Comparison of ENCODE assay signal across 23 cellular contexts in genomic region chr2:190499273-190499672, GRCh38. TPM values are rescaled to one million over a fixed set of nuclear protein-coding genes. Genes with fewer than 3 reads are reported as not detected.
DNase-seq lines count a peak whose midpoint lies in the region; ATAC-seq and TF ChIP-seq lines count a peak whose summit lies in the region.
"Had no signal": no experiment of that assay in that cellular context is flagged by ENCODE, and none has a peak within 500 bp of the region (broad histone marks: within the 10 kb centered on the region; RNA-seq: fewer than 3 reads in every experiment).

No MANE protein-coding gene starts in this region.

- H3K4me1 Mint-ChIP-seq in activated CD4-positive, alpha-beta T cell treated with anti-CD3 and anti-CD28 coated beads for 36 hours: peaks cover 15% of the 10 kb centered on the region
- peaks cover 9% of the 10 kb centered on the region for H3K4me1 Mint-ChIP-seq in activated T-helper 17 cell treated with anti-CD3 and anti-CD28 coated beads, Interleukin-2, amount 50 U/mL, for 72 hours
- H3K4me1 Mint-ChIP-seq in glutamatergic neuron (ENCODE audit: low read depth, unreplicated experiment): peaks cover 7% of the 10 kb centered on the region

- intact Hi-C loops in activated CD4-positive, alpha-beta T cell treated with anti-CD3 and anti-CD28 coated beads for 36 hours (cut with DNase I, micrococcal nuclease): no loop called here
- intact Hi-C loops in upper lobe of right lung (cut with DNase I): no loop called here

- peaks cover 10% of the 10 kb centered on the region for H3K4me1 ChIP-seq in upper lobe of right lung

- H3K27me3 ChIP-seq in layer of hippocampus (ENCODE audit: control insufficient read depth, insufficient read depth, low read length) (no peaks in the 10 kb centered on the region), upper lobe of right lung (no peaks in the 10 kb centered on the region)

- no peaks in the 10 kb centered on the region for H3K27me3 Mint-ChIP-seq in activated CD4-positive, alpha-beta T cell treated with anti-CD3 and anti-CD28 coated beads for 36 hours
- no peaks in the 10 kb centered on the region for H3K27me3 Mint-ChIP-seq in activated T-helper 17 cell treated with anti-CD3 and anti-CD28 coated beads, Interleukin-2, amount 50 U/mL, for 72 hours
- H3K27me3 Mint-ChIP-seq in glutamatergic neuron (ENCODE audit: unreplicated experiment): no peaks in the 10 kb centered on the region
- H3K27me3 Mint-ChIP-seq: B cell had no signal

- peaks cover 59% of the 10 kb centered on the region for H3K36me3 Mint-ChIP-seq in activated CD4-positive, alpha-beta T cell treated with anti-CD3 and anti-CD28 coated beads for 36 hours (ENCODE audit: low read depth)
- H3K36me3 Mint-ChIP-seq in activated T-helper 17 cell treated with anti-CD3 and anti-CD28 coated beads, Interleukin-2, amount 50 U/mL, for 72 hours (ENCODE audit: low read depth): peaks cover 82% of the 10 kb centered on the region
- H3K36me3 Mint-ChIP-seq in glutamatergic neuron (ENCODE audit: unreplicated experiment): no peaks in the 10 kb centered on the region

- peaks cover 7% of the 10 kb centered on the region for H3K9me3 Mint-ChIP-seq in activated CD4-positive, alpha-beta T cell treated with anti-CD3 and anti-CD28 coated beads for 36 hours (ENCODE audit: low read depth)
- no peaks in the 10 kb centered on the region for H3K9me3 Mint-ChIP-seq in activated T-helper 17 cell treated with anti-CD3 and anti-CD28 coated beads, Interleukin-2, amount 50 U/mL, for 72 hours
- H3K9me3 Mint-ChIP-seq in glutamatergic neuron (ENCODE audit: unreplicated experiment): peaks cover 1% of the 10 kb centered on the region

- no peaks in the 10 kb centered on the region for H3K9me3 ChIP-seq in upper lobe of right lung

- peak overlapping the region; percentile 8 for H3K27ac ChIP-seq in layer of hippocampus (ENCODE audit: low read depth, low read length)
- peak overlapping the region; percentile 11 for H3K27ac ChIP-seq in upper lobe of right lung
- H3K27ac ChIP-seq: 22Rv1, GM23248 had no signal

- no peak for DNase-seq in activated CD4-positive, alpha-beta T cell treated with anti-CD3 and anti-CD28 coated beads for 36 hours
- no peak for DNase-seq in activated CD4-positive, alpha-beta T cell treated with anti-CD3 and anti-CD28 coated beads for 1 hour
- DNase-seq in upper lobe of right lung (no peak), glutamatergic neuron (no peak), HCEC 1CT (no peak)
- DNase-seq: Calu3, DMS79 treated with DMSO at 0.1 percent for 48 hours, GM23248, H7, KBM-7, MV-4-11, NCI-H1105, NCI-H1436 treated with DMSO at 0.1 percent for 48 hours, NCI-H1930, NCI-H2107, NCI-H446, NCI-H524 treated with DMSO at 0.1 percent for 48 hours, NCI-H774, SIG-M5 had no signal

- H3K36me3 ChIP-seq in upper lobe of right lung: peaks cover 50% of the 10 kb centered on the region

- ATAC-seq in activated CD4-positive, alpha-beta T cell treated with anti-CD3 and anti-CD28 coated beads for 36 hours: no peak
- no peak for ATAC-seq in activated T-helper 17 cell treated with anti-CD3 and anti-CD28 coated beads, Interleukin-2, amount 50 U/mL, for 72 hours (replicated peaks)
- no peak for ATAC-seq in upper lobe of right lung

- H3K4me3 ChIP-seq in upper lobe of right lung: no peak overlapping the region
- H3K4me3 ChIP-seq: GM23248 had no signal

- TF ChIP-seq CTCF in upper lobe of right lung (IDR thresholded peaks at IDR 0.05) (no peak), glutamatergic neuron (IDR thresholded peaks at IDR 0.05; ENCODE audit: partially characterized antibody, unreplicated experiment) (no peak)

- H3K4me3 Mint-ChIP-seq in activated CD4-positive, alpha-beta T cell treated with anti-CD3 and anti-CD28 coated beads for 36 hours: no peak overlapping the region
- no peak overlapping the region for H3K4me3 Mint-ChIP-seq in activated T-helper 17 cell treated with anti-CD3 and anti-CD28 coated beads, Interleukin-2, amount 50 U/mL, for 72 hours
- no peak overlapping the region for H3K4me3 Mint-ChIP-seq in glutamatergic neuron (ENCODE audit: unreplicated experiment)
- H3K4me3 Mint-ChIP-seq: B cell had no signal

- POLR2A ChIA-PET in activated CD4-positive, alpha-beta T cell treated with anti-CD3 and anti-CD28 coated beads for 36 hours (lab: Charles Lee): no interaction called here

- H3K27ac Mint-ChIP-seq in activated CD4-positive, alpha-beta T cell treated with anti-CD3 and anti-CD28 coated beads for 36 hours: peak overlapping the region; percentile 13
- peak overlapping the region; percentile 31 for H3K27ac Mint-ChIP-seq in activated T-helper 17 cell treated with anti-CD3 and anti-CD28 coated beads, Interleukin-2, amount 50 U/mL, for 72 hours
- no peak overlapping the region for H3K27ac Mint-ChIP-seq in glutamatergic neuron (ENCODE audit: unreplicated experiment)
- H3K27ac Mint-ChIP-seq: B cell had no signal

- CTCF ChIA-PET in activated CD4-positive, alpha-beta T cell treated with anti-CD3 and anti-CD28 coated beads for 36 hours (lab: Charles Lee): no interaction called here

RNA-seq across cellular contexts. Expression of gene NEMP2, which starts 35.2 kb away (rescaled TPM):
- 10 to 100 TPM; 24.6 to 25.1 TPM for total RNA-seq in activated CD4-positive, alpha-beta T cell treated with anti-CD3 and anti-CD28 coated beads for 36 hours
- total RNA-seq in activated T-helper 17 cell treated with anti-CD3 and anti-CD28 coated beads, Interleukin-2, amount 50 U/mL, for 72 hours: 10 to 100 TPM; 10.6 to 16.5 TPM
- 8.0 TPM for total RNA-seq in upper lobe of right lung
- 2.1 TPM for total RNA-seq in glutamatergic neuron (ENCODE audit: unreplicated experiment)
